8 cellular contexts compared by ENCODE assay signal in genomic region chr6:16694789-16695188, GRCh38.
A peak's percentile ranks its signal among the peaks of the same experiment; 100 is the strongest.
DNase-seq lines count a peak whose midpoint lies in the region; ATAC-seq lines count a peak whose summit lies in the region.

No MANE protein-coding gene starts in this region.

- no peaks in the 10 kb centered on the region for H3K9me3 Mint-ChIP-seq in stimulated activated effector memory CD8-positive, alpha-beta T cell treated with anti-CD3 and anti-CD28 coated beads, Interleukin-12 subunit alpha, Interleukin-12 subunit beta, amount 100 ng/mL, for 72 hours

- H3K27ac Mint-ChIP-seq in stimulated activated effector memory CD8-positive, alpha-beta T cell treated with anti-CD3 and anti-CD28 coated beads, Interleukin-12 subunit alpha, Interleukin-12 subunit beta, amount 100 ng/mL, for 72 hours: peak overlapping the region; percentile 82

- H3K4me3 Mint-ChIP-seq in stimulated activated effector memory CD8-positive, alpha-beta T cell treated with anti-CD3 and anti-CD28 coated beads, Interleukin-12 subunit alpha, Interleukin-12 subunit beta, amount 100 ng/mL, for 72 hours: peak overlapping the region; percentile 40

- DNase-seq in activated naive CD4-positive, alpha-beta T cell treated with Interleukin-2 at 50 U/mL for 16 hours: peak; percentile 42
- DNase-seq in activated naive CD4-positive, alpha-beta T cell treated with anti-CD3 and anti-CD28 coated beads, Interleukin-2, amount 50 U/mL, for 16 hours: no peak
- DNase-seq in MV-4-11 (lab: John Stamatoyannopoulos, UW): peak; percentile 85
- peak in 1 of 2 donors; percentile 80 for DNase-seq in stimulated activated effector memory CD8-positive, alpha-beta T cell treated with anti-CD3 and anti-CD28 coated beads, Interleukin-12 subunit alpha, Interleukin-12 subunit beta, amount 100 ng/mL, for 72 hours (ENCODE audit: low spot score in 2 of 2)
- no peak for DNase-seq in DMS153 treated with DMSO at 0.1 percent for 48 hours (lab: John Stamatoyannopoulos, UW; ENCODE audit: unreplicated experiment)
- no peak for DNase-seq in HK-2 (ENCODE audit: unreplicated experiment)
- no peak for DNase-seq in activated CD8-positive, alpha-beta memory T cell treated with anti-CD3 and anti-CD28 coated beads, Interleukin-2, amount 50 U/mL, for 48 hours

- peak; percentile 59 for ATAC-seq in GM21723 (IDR thresholded peaks at IDR 0.05; ENCODE audit: unreplicated experiment)
- peak; percentile 81 for ATAC-seq in stimulated activated effector memory CD8-positive, alpha-beta T cell treated with anti-CD3 and anti-CD28 coated beads, Interleukin-12 subunit alpha, Interleukin-12 subunit beta, amount 100 ng/mL, for 72 hours

- H3K36me3 Mint-ChIP-seq in stimulated activated effector memory CD8-positive, alpha-beta T cell treated with anti-CD3 and anti-CD28 coated beads, Interleukin-12 subunit alpha, Interleukin-12 subunit beta, amount 100 ng/mL, for 72 hours: peaks cover 32% of the 10 kb centered on the region

- H3K4me1 Mint-ChIP-seq in stimulated activated effector memory CD8-positive, alpha-beta T cell treated with anti-CD3 and anti-CD28 coated beads, Interleukin-12 subunit alpha, Interleukin-12 subunit beta, amount 100 ng/mL, for 72 hours: peaks cover 70% of the 10 kb centered on the region

Comparison
In these comparisons a context has a peak if more than half of its experiments do, and no peak if none do; other contexts are left out.
1. DNase-seq: peak in activated naive CD4-positive, alpha-beta T cell treated with Interleukin-2 at 50 U/mL for 16 hours (single experiment) and MV-4-11 (single experiment); none in activated naive CD4-positive, alpha-beta T cell treated with anti-CD3 and anti-CD28 coated beads, Interleukin-2, amount 50 U/mL, for 16 hours (single experiment), DMS153 treated with DMSO at 0.1 percent for 48 hours (single experiment), HK-2 (single experiment) and activated CD8-positive, alpha-beta memory T cell treated with anti-CD3 and anti-CD28 coated beads, Interleukin-2, amount 50 U/mL, for 48 hours (single experiment).